17 cellular contexts compared by ENCODE assay signal in the genomic region with DNA sequence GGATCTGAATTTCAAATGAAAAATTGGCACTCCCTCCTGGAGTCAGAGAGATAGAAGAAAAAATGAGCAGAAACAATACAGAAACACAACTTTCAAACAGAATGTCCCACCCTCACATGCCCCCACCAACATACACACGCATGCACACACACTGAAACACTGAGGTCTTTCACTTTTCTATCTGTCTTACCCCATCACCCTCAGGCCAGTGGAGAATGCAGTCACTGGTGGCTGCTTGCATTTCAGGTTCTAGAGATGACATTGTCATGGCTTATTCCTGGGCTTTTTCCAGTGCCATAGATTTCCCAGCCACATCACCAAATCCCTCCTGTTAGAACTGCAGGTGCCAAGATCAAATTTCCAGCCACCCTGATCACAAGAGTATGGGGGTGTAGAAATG.
"Had no signal": no experiment of that assay in that cellular context is flagged by ENCODE, and none has a peak within 500 bp of the region (broad histone marks: within the 10 kb centered on the region; RNA-seq: fewer than 3 reads in every experiment).

No MANE protein-coding gene starts in this region.

- H3K4me3 ChIP-seq: ascending aorta, cardiac muscle cell, left lung, sigmoid colon, testis had no signal

- H3K27ac ChIP-seq: ascending aorta, cardiac muscle cell, foreskin keratinocyte, left lung, sigmoid colon, testis had no signal

- DNase-seq: activated B cell treated with CpG ODN at 0.5 μM for 24 hours; activated CD4-positive, alpha-beta T cell treated with anti-CD3 and anti-CD28 coated beads, Interleukin-2, amount 10 ng/mL, durations not matched to agents 24 days and 14 days; activated CD8-positive, alpha-beta memory T cell treated with anti-CD3 and anti-CD28 coated beads for 24 hours; activated naive CD4-positive, alpha-beta T cell treated with Interleukin-2 at 50 U/mL for 16 hours; activated naive CD8-positive, alpha-beta T cell treated with anti-CD3 and anti-CD28 coated beads, Interleukin-2, amount 50 U/mL, for 24 hours; foreskin keratinocyte; left lung; natural killer cell; occipital lobe; sigmoid colon; stimulated activated CD4-positive, alpha-beta T cell treated with anti-CD3 and anti-CD28 coated beads, Interleukin-4, amount 100 ng/mL, for 24 hours; testis had no signal

- ATAC-seq: activated naive CD8-positive, alpha-beta T cell treated with anti-CD3 and anti-CD28 coated beads, Interleukin-2, amount 50 U/mL, for 24 hours; foreskin keratinocyte; left lung; natural killer cell had no signal

- H3K27ac Mint-ChIP-seq: activated B cell treated with CpG ODN at 0.5 μM for 24 hours; activated CD4-positive, alpha-beta T cell treated with anti-CD3 and anti-CD28 coated beads, Interleukin-2, amount 10 ng/mL, durations not matched to agents 24 days and 14 days; activated naive CD8-positive, alpha-beta T cell treated with anti-CD3 and anti-CD28 coated beads, Interleukin-2, amount 50 U/mL, for 24 hours; memory B cell; natural killer cell; stimulated activated naive CD8-positive, alpha-beta T cell treated with anti-CD3 and anti-CD28 coated beads, Interleukin-15, Interleukin-2, amounts not matched to agents 100 ng/mL and 50 ng/mL, for 24 hours had no signal

- H3K36me3 Mint-ChIP-seq: memory B cell, natural killer cell had no signal

- H3K9me3 Mint-ChIP-seq: activated B cell treated with CpG ODN at 0.5 μM for 24 hours; activated CD4-positive, alpha-beta T cell treated with anti-CD3 and anti-CD28 coated beads, Interleukin-2, amount 10 ng/mL, durations not matched to agents 24 days and 14 days; activated naive CD8-positive, alpha-beta T cell treated with anti-CD3 and anti-CD28 coated beads, Interleukin-2, amount 50 U/mL, for 24 hours; stimulated activated naive CD8-positive, alpha-beta T cell treated with anti-CD3 and anti-CD28 coated beads, Interleukin-15, Interleukin-2, amounts not matched to agents 100 ng/mL and 50 ng/mL, for 24 hours had no signal

- H3K27me3 ChIP-seq: ascending aorta, cardiac muscle cell, foreskin keratinocyte, left lung, sigmoid colon, testis had no signal

- H3K9me3 ChIP-seq: ascending aorta, left lung, sigmoid colon, testis had no signal

- H3K4me1 Mint-ChIP-seq: activated B cell treated with CpG ODN at 0.5 μM for 24 hours; activated CD4-positive, alpha-beta T cell treated with anti-CD3 and anti-CD28 coated beads, Interleukin-2, amount 10 ng/mL, durations not matched to agents 24 days and 14 days; activated naive CD8-positive, alpha-beta T cell treated with anti-CD3 and anti-CD28 coated beads, Interleukin-2, amount 50 U/mL, for 24 hours; memory B cell; natural killer cell had no signal

- H3K4me1 ChIP-seq: ascending aorta, foreskin keratinocyte, left lung, sigmoid colon, testis had no signal

- H3K27me3 Mint-ChIP-seq: activated B cell treated with CpG ODN at 0.5 μM for 24 hours; activated CD4-positive, alpha-beta T cell treated with anti-CD3 and anti-CD28 coated beads, Interleukin-2, amount 10 ng/mL, durations not matched to agents 24 days and 14 days; activated naive CD8-positive, alpha-beta T cell treated with anti-CD3 and anti-CD28 coated beads, Interleukin-2, amount 50 U/mL, for 24 hours; memory B cell; progenitor cell of endocrine pancreas; stimulated activated naive CD8-positive, alpha-beta T cell treated with anti-CD3 and anti-CD28 coated beads, Interleukin-15, Interleukin-2, amounts not matched to agents 100 ng/mL and 50 ng/mL, for 24 hours had no signal

- H3K36me3 ChIP-seq: ascending aorta, cardiac muscle cell, left lung, sigmoid colon had no signal

- H3K4me3 Mint-ChIP-seq: activated B cell treated with CpG ODN at 0.5 μM for 24 hours; activated CD4-positive, alpha-beta T cell treated with anti-CD3 and anti-CD28 coated beads, Interleukin-2, amount 10 ng/mL, durations not matched to agents 24 days and 14 days; activated naive CD8-positive, alpha-beta T cell treated with anti-CD3 and anti-CD28 coated beads, Interleukin-2, amount 50 U/mL, for 24 hours; memory B cell; natural killer cell; stimulated activated naive CD8-positive, alpha-beta T cell treated with anti-CD3 and anti-CD28 coated beads, Interleukin-15, Interleukin-2, amounts not matched to agents 100 ng/mL and 50 ng/mL, for 24 hours had no signal
